ENCODE assay signal across 7 cellular contexts in the genomic region with DNA sequence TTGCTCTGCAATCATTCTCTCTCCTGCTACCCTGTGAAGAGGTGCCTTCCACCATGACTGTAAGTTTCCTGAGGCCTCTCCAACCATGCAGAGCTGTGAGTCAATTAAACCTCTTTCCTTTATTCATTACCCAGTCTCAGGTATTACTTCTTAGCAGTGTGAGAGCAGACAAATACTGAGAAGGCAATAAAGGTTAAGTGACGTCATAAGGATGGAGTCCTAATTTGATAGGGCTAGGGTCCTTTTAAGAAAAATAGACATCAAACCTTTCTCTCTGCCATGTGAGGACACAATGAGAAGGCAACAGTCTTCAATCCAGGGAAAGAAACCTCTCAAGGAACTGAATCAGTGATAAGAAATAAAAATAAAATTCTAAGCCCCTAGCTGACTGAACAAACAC.
"Had no signal": no experiment of that assay in that cellular context is flagged by ENCODE, and none has a peak within 500 bp of the region (broad histone marks: within the 10 kb centered on the region; RNA-seq: fewer than 3 reads in every experiment).

No MANE protein-coding gene starts in this region.

- H3K27ac ChIP-seq: HL-60 had no signal

- H3K27ac Mint-ChIP-seq: GM23338, H9, HFFc6 had no signal

- H2AFZ ChIP-seq: GM23338 had no signal

- H3K4me2 ChIP-seq: GM23338 had no signal

- H3K4me1 Mint-ChIP-seq: GM23338 had no signal

- H3K4me3 Mint-ChIP-seq: GM23338, H9, HFFc6 had no signal

- H3K9me3 Mint-ChIP-seq: HFFc6 had no signal

- DNase-seq: H9, HCEC 1CT, HFFc6, IMR-90 had no signal

- H3K4me3 ChIP-seq: GM23338, K562 had no signal
